In genomic region chr12:6336859-6337744, GRCh38 we compare ENCODE assay signal across 8 cellular contexts. TPM values are rescaled to one million over a fixed set of nuclear protein-coding genes. Genes with fewer than 3 reads are reported as not detected.
A peak's percentile ranks its signal among the peaks of the same experiment; 100 is the strongest.
DNase-seq lines count a peak whose midpoint lies in the region; ATAC-seq and TF ChIP-seq lines count a peak whose summit lies in the region.

No MANE protein-coding gene starts in this region.

- H4K20me1 ChIP-seq in MM.1S (ENCODE audit: insufficient read depth, low read length), result no peaks in the 10 kb centered on the region

- no peaks in the 10 kb centered on the region for H3K27me3 Mint-ChIP-seq in activated T-helper 2 cell treated with anti-CD3 and anti-CD28 coated beads, Interferon-gamma antibody, Interleukin-2, Interleukin-4, amounts not matched to agents 10 μg/mL and 5 μg/mL and 100 μg/mL, durations not matched to agents 14 hours and 24 hours and 36 hours (ENCODE audit: low read depth)

- H3K9me2 ChIP-seq in MM.1S (replicated peaks; ENCODE audit: insufficient read depth, low read length), result no peaks in the 10 kb centered on the region

- no peak for DNase-seq in MM.1S
- DNase-seq in activated T-helper 2 cell treated with anti-CD3 and anti-CD28 coated beads, Interferon-gamma antibody, Interleukin-2, Interleukin-4, amounts not matched to agents 10 μg/mL and 5 μg/mL and 100 μg/mL, durations not matched to agents 14 hours and 24 hours and 36 hours (ENCODE audit: low spot score), result peak; percentile 48
- peak in 1 of 3 donors; percentile 80 for DNase-seq in right cardiac atrium
- peak; percentile 40 to 59 for DNase-seq in stimulated activated CD8-positive, alpha-beta memory T cell treated with anti-CD3 and anti-CD28 coated beads, Interleukin-2, amount 100 ng/mL, for 1 hour (ENCODE audit: low read depth in 2 of 2)
- no peak for DNase-seq in NCI-H1105 (lab: John Stamatoyannopoulos, UW)

- intact Hi-C loops in activated T-helper 2 cell treated with anti-CD3 and anti-CD28 coated beads, Interferon-gamma antibody, Interleukin-2, Interleukin-4, amounts not matched to agents 10 μg/mL and 5 μg/mL and 100 μg/mL, durations not matched to agents 14 hours and 24 hours and 36 hours (cut with micrococcal nuclease), result loop anchor here (2.0 to 5.0 kb wide), 3 partner anchors 14 to 195 kb away; partner anchors contain the start of gene GAPDH
- intact Hi-C loops in right cardiac atrium (cut with DNase I), result loop anchor here in 3 of 4 donors (5.0 to 10.0 kb wide), 2 partner anchors 45 to 48 kb away; partner anchors contain the start of gene LTBR (in 3 of the 3)

- H3K4me2 ChIP-seq in MM.1S (ENCODE audit: low read depth, low read length), result peak overlapping the region; percentile 76

- ATAC-seq in right cardiac atrium (peak; percentile 0), HG02798 (IDR thresholded peaks at IDR 0.05; ENCODE audit: poor library complexity, unreplicated experiment) (no peak), GM21576 (IDR thresholded peaks at IDR 0.05; ENCODE audit: unreplicated experiment) (no peak)

- peak overlapping the region; percentile 40; the same call in 1 of the 2 replicates for H3K9ac ChIP-seq in MM.1S (ENCODE audit: low read length)

- H2AFZ ChIP-seq in MM.1S (ENCODE audit: low read length), result no peak overlapping the region

- no peak overlapping the region for H3K27ac Mint-ChIP-seq in activated T-helper 2 cell treated with anti-CD3 and anti-CD28 coated beads, Interferon-gamma antibody, Interleukin-2, Interleukin-4, amounts not matched to agents 10 μg/mL and 5 μg/mL and 100 μg/mL, durations not matched to agents 14 hours and 24 hours and 36 hours

- H3K4me1 Mint-ChIP-seq in activated T-helper 2 cell treated with anti-CD3 and anti-CD28 coated beads, Interferon-gamma antibody, Interleukin-2, Interleukin-4, amounts not matched to agents 10 μg/mL and 5 μg/mL and 100 μg/mL, durations not matched to agents 14 hours and 24 hours and 36 hours (ENCODE audit: low read depth), result peaks cover 36% of the 10 kb centered on the region

- TF ChIP-seq CTCF in C4-2B (conservative IDR thresholded peaks at IDR 0.05), result no peak
- no peak for TF ChIP-seq CTCF in MM.1S (IDR thresholded peaks at IDR 0.05; ENCODE audit: low read length)

- peaks cover 35% of the 10 kb centered on the region for H3K4me1 ChIP-seq in MM.1S (ENCODE audit: low read length)
- peaks cover 20% of the 10 kb centered on the region for H3K4me1 ChIP-seq in right cardiac atrium (ENCODE audit: control insufficient read depth, insufficient read depth, low read length)

- peaks cover 98% of the 10 kb centered on the region for H3K79me2 ChIP-seq in MM.1S (ENCODE audit: low read length)

- no peaks in the 10 kb centered on the region for H3K9me3 Mint-ChIP-seq in activated T-helper 2 cell treated with anti-CD3 and anti-CD28 coated beads, Interferon-gamma antibody, Interleukin-2, Interleukin-4, amounts not matched to agents 10 μg/mL and 5 μg/mL and 100 μg/mL, durations not matched to agents 14 hours and 24 hours and 36 hours

- 22% methylated on average over 15 of the region's 15 CpGs for WGBS in right cardiac atrium

- no peaks in the 10 kb centered on the region for H3K9me3 ChIP-seq in MM.1S (replicated peaks; ENCODE audit: insufficient read depth, low read length)
- H3K9me3 ChIP-seq in right cardiac atrium (ENCODE audit: control insufficient read depth, low read length), result no peaks in the 10 kb centered on the region

- no peaks in the 10 kb centered on the region for H3K36me3 ChIP-seq in MM.1S (replicated peaks; ENCODE audit: insufficient read depth, low read length)

- H3K4me3 ChIP-seq in MM.1S (ENCODE audit: low read length) (peak overlapping the region; percentile 18; the same call in 1 of the 2 replicates), right cardiac atrium (ENCODE audit: low read length) (peak overlapping the region; percentile 42)

- peaks cover 26% of the 10 kb centered on the region for H3F3A ChIP-seq in MM.1S (ENCODE audit: insufficient read depth, low read length)

- H3K4me3 Mint-ChIP-seq in activated T-helper 2 cell treated with anti-CD3 and anti-CD28 coated beads, Interferon-gamma antibody, Interleukin-2, Interleukin-4, amounts not matched to agents 10 μg/mL and 5 μg/mL and 100 μg/mL, durations not matched to agents 14 hours and 24 hours and 36 hours (ENCODE audit: low read depth), result no peak overlapping the region

- H3K27ac ChIP-seq in C4-2B, result peak overlapping the region; percentile 98
- peak overlapping the region; percentile 82 for H3K27ac ChIP-seq in MM.1S (ENCODE audit: low read length)
- H3K27ac ChIP-seq in right cardiac atrium (ENCODE audit: low read length), result peak overlapping the region; percentile 90

- H3K36me3 Mint-ChIP-seq in activated T-helper 2 cell treated with anti-CD3 and anti-CD28 coated beads, Interferon-gamma antibody, Interleukin-2, Interleukin-4, amounts not matched to agents 10 μg/mL and 5 μg/mL and 100 μg/mL, durations not matched to agents 14 hours and 24 hours and 36 hours (ENCODE audit: low read depth), result peaks cover 36% of the 10 kb centered on the region

- H3K27me3 ChIP-seq in MM.1S (replicated peaks; ENCODE audit: insufficient read depth, low read length) (no peaks in the 10 kb centered on the region), right cardiac atrium (ENCODE audit: control insufficient read depth, insufficient read depth) (no peaks in the 10 kb centered on the region)

RNA-seq across cellular contexts. Expression of gene TNFRSF1A, which starts 4.8 kb away (rescaled TPM):
- 37.6 TPM in 2 replicates for total RNA-seq in activated T-helper 2 cell treated with anti-CD3 and anti-CD28 coated beads, Interferon-gamma antibody, Interleukin-2, Interleukin-4, amounts not matched to agents 10 μg/mL and 5 μg/mL and 100 μg/mL, durations not matched to agents 14 hours and 24 hours and 36 hours
- 100 to 1,000 TPM in 1 of 4 donors, 10 to 100 TPM in 3; 65.6 to 103 (median 75.9) TPM for total RNA-seq in right cardiac atrium
- polyA plus RNA-seq in right cardiac atrium, result 41.3 TPM

RNA-seq across cellular contexts. Expression of gene PLEKHG6, which starts 26.6 kb away (rescaled TPM):
- not detected in 2 replicates for total RNA-seq in activated T-helper 2 cell treated with anti-CD3 and anti-CD28 coated beads, Interferon-gamma antibody, Interleukin-2, Interleukin-4, amounts not matched to agents 10 μg/mL and 5 μg/mL and 100 μg/mL, durations not matched to agents 14 hours and 24 hours and 36 hours
- total RNA-seq in right cardiac atrium, result under 1 TPM in 1 of 4 donors, not detected in 3; 0.64 TPM
- polyA plus RNA-seq in right cardiac atrium, result 1.5 TPM

RNA-seq across cellular contexts. Expression of gene SCNN1A, which starts 38.3 kb away (rescaled TPM):
- total RNA-seq in activated T-helper 2 cell treated with anti-CD3 and anti-CD28 coated beads, Interferon-gamma antibody, Interleukin-2, Interleukin-4, amounts not matched to agents 10 μg/mL and 5 μg/mL and 100 μg/mL, durations not matched to agents 14 hours and 24 hours and 36 hours, result not detected in 2 replicates
- under 1 TPM; 0.08 to 0.80 (median 0.50) TPM for total RNA-seq in right cardiac atrium
- 0.23 TPM for polyA plus RNA-seq in right cardiac atrium

RNA-seq across cellular contexts. Expression of gene LTBR, which starts 46.9 kb away (rescaled TPM):
- total RNA-seq in activated T-helper 2 cell treated with anti-CD3 and anti-CD28 coated beads, Interferon-gamma antibody, Interleukin-2, Interleukin-4, amounts not matched to agents 10 μg/mL and 5 μg/mL and 100 μg/mL, durations not matched to agents 14 hours and 24 hours and 36 hours, result 0.32 and 0.50 TPM in 2 replicates
- total RNA-seq in right cardiac atrium, result 10 to 100 TPM; 37.6 to 54.2 (median 40.3) TPM
- polyA plus RNA-seq in right cardiac atrium, result 30.8 TPM

Comparison
In these comparisons a context has a peak if more than half of its experiments do, and no peak if none do; other contexts are left out.
1. DNase-seq: peak in activated T-helper 2 cell treated with anti-CD3 and anti-CD28 coated beads, Interferon-gamma antibody, Interleukin-2, Interleukin-4, amounts not matched to agents 10 μg/mL and 5 μg/mL and 100 μg/mL, durations not matched to agents 14 hours and 24 hours and 36 hours (single experiment) and stimulated activated CD8-positive, alpha-beta memory T cell treated with anti-CD3 and anti-CD28 coated beads, Interleukin-2, amount 100 ng/mL, for 1 hour (2 of 2); none in MM.1S (single experiment) and NCI-H1105 (single experiment).
2. ATAC-seq: peak in right cardiac atrium (2 of 2); none in HG02798 (single experiment) and GM21576 (single experiment).
3. Peak in every context shown above with its lines, with median percentiles within 50 percentile points of each other: H3K27ac ChIP-seq.